Comparison of ENCODE assay signal across 9 cellular contexts in genomic region chr19:11879687-11880266, GRCh38. TPM values are rescaled to one million over a fixed set of nuclear protein-coding genes. Genes with fewer than 3 reads are reported as not detected.
DNase-seq lines count a peak whose midpoint lies in the region; TF ChIP-seq lines count a peak whose summit lies in the region.
"Not testable (repeated sequence)": the region's sequence is repeated elsewhere in the genome, so short reads cannot be mapped to it uniquely, and the experiment has no call there.
"Had no signal": no experiment of that assay in that cellular context is flagged by ENCODE, and none has a peak within 500 bp of the region (broad histone marks: within the 10 kb centered on the region; RNA-seq: fewer than 3 reads in every experiment).

No MANE protein-coding gene starts in this region.

- POLR2A ChIA-PET in HEK293 (lab: Yijun Ruan, JAX): not testable (repeated sequence)

- not testable (repeated sequence) for H3K36me3 Mint-ChIP-seq in activated naive CD4-positive, alpha-beta T cell treated with anti-CD3 and anti-CD28 coated beads for 36 hours (ENCODE audit: low read depth)

- not testable (repeated sequence) for H3K9me3 ChIP-seq in HEK293 (ENCODE audit: control insufficient read depth, insufficient read depth, low read depth, low read length)

- intact Hi-C loops in activated naive CD4-positive, alpha-beta T cell treated with anti-CD3 and anti-CD28 coated beads for 36 hours (cut with micrococcal nuclease): loop anchor here (2.0 kb wide), 2 partner anchors 109 to 179 kb away; no protein-coding TSS in a partner anchor

- not testable (repeated sequence) for H3K27ac Mint-ChIP-seq in activated naive CD4-positive, alpha-beta T cell treated with anti-CD3 and anti-CD28 coated beads for 36 hours

- not testable (repeated sequence) for H3K27ac ChIP-seq in HEK293 (ENCODE audit: extremely low read depth, low read depth, low read length); mesendoderm (ENCODE audit: low read depth, low read length)

- H3K79me1 ChIP-seq in mesendoderm (ENCODE audit: low read length): not testable (repeated sequence)

- not testable (repeated sequence) for H3K18ac ChIP-seq in mesendoderm (ENCODE audit: low read length)

- not testable (repeated sequence) for H3K4ac ChIP-seq in mesendoderm (ENCODE audit: low read depth, low read length)

- not testable (repeated sequence) for H2AK5ac ChIP-seq in mesendoderm (ENCODE audit: low read length)

- H2BK15ac ChIP-seq in mesendoderm (replicated peaks; ENCODE audit: low read depth): not testable (repeated sequence)

- not testable (repeated sequence) for H4K8ac ChIP-seq in mesendoderm (ENCODE audit: low read depth, low read length)

- not testable (repeated sequence) for H4K5ac ChIP-seq in mesendoderm (ENCODE audit: low read length)

- DNase-seq in AG20443 (ENCODE audit: low spot score): peak; percentile 17
- peak; percentile 36 for DNase-seq in OCI-M1 (lab: John Stamatoyannopoulos, UW)
- DNase-seq in activated CD4-positive, alpha-beta T cell treated with anti-CD3 and anti-CD28 coated beads for 48 hours: peak; percentile 76
- peak; percentile 67 for DNase-seq in activated naive CD4-positive, alpha-beta T cell treated with anti-CD3 and anti-CD28 coated beads for 36 hours
- peak; percentile 6 for DNase-seq in fibroblast of pulmonary artery (ENCODE audit: low read depth)
- DNase-seq in mesendoderm: peak; percentile 47
- DNase-seq in stimulated activated CD4-positive, alpha-beta T cell treated with anti-CD3 and anti-CD28 coated beads, Interleukin-2, amount 100 ng/mL, for 48 hours: peak; percentile 42 to 57

- H3K56ac ChIP-seq in mesendoderm (ENCODE audit: low read length): not testable (repeated sequence)

- H3K4me1 ChIP-seq in HEK293 (ENCODE audit: control insufficient read depth, insufficient read depth, low read length); mesendoderm (ENCODE audit: control insufficient read depth, low read depth, low read length): not testable (repeated sequence)

- H3K9ac ChIP-seq in mesendoderm (ENCODE audit: low read length): not testable (repeated sequence)

- H3K4me2 ChIP-seq in mesendoderm (ENCODE audit: low read length): not testable (repeated sequence)

- WGBS in mesendoderm (ENCODE audit: extremely low coverage, insufficient coverage, low lambda C conversion rate): no CpG with 5 or more reads among the region's 16 CpGs

- not testable (repeated sequence) for H2BK120ac ChIP-seq in mesendoderm (ENCODE audit: low read depth, low read length)

- TF ChIP-seq CTCF in HEK293 (tag by site-specific recombination; IDR thresholded peaks at IDR 0.05): not testable (repeated sequence)
- TF ChIP-seq CTCF in fibroblast of pulmonary artery (IDR thresholded peaks at IDR 0.05; ENCODE audit: low read length, missing control alignments): peak; percentile 18

- H3K27me3 ChIP-seq in mesendoderm (ENCODE audit: insufficient read depth, low read length, poor library complexity): not testable (repeated sequence)

- not testable (repeated sequence) for H2BK5ac ChIP-seq in mesendoderm (ENCODE audit: low read length)

- not testable (repeated sequence) for H3K36me3 ChIP-seq in HEK293 (ENCODE audit: control insufficient read depth in 2 of 2, insufficient read depth in 1 of 2, low read length in 2 of 2); mesendoderm (ENCODE audit: control insufficient read depth, insufficient read depth, low read length)

- not testable (repeated sequence) for H3K23ac ChIP-seq in mesendoderm (ENCODE audit: low read length)

- not testable (repeated sequence) for H3K4me3 Mint-ChIP-seq in activated naive CD4-positive, alpha-beta T cell treated with anti-CD3 and anti-CD28 coated beads for 36 hours

- CTCF ChIA-PET in HEK293 (lab: Yijun Ruan, JAX): interaction anchor here (0.6 to 1.7 kb wide), 8 partner anchors 10 to 383 kb away, joined by 3 to 8 read pairs (median 5); partner anchors contain the start of gene ZNF700
- CTCF ChIA-PET in activated naive CD4-positive, alpha-beta T cell treated with anti-CD3 and anti-CD28 coated beads for 36 hours (lab: Charles Lee): interaction anchor here (0.5 to 2.8 kb wide), 11 partner anchors 12 to 636 kb away, joined by 3 to 13 read pairs (median 3); partner anchors contain the start of gene ZNF700

- not testable (repeated sequence) for H3K27me3 Mint-ChIP-seq in activated naive CD4-positive, alpha-beta T cell treated with anti-CD3 and anti-CD28 coated beads for 36 hours (ENCODE audit: low read depth)

- H3K9me3 Mint-ChIP-seq in activated naive CD4-positive, alpha-beta T cell treated with anti-CD3 and anti-CD28 coated beads for 36 hours: not testable (repeated sequence)

- H3K4me1 Mint-ChIP-seq in activated naive CD4-positive, alpha-beta T cell treated with anti-CD3 and anti-CD28 coated beads for 36 hours (ENCODE audit: low read depth): not testable (repeated sequence)

- H3K4me3 ChIP-seq in HEK293 (ENCODE audit: low read depth, low read length); fibroblast of pulmonary artery (replicated peaks; ENCODE audit: low read depth, low read length); mesendoderm (ENCODE audit: low read length): not testable (repeated sequence)

- H3K79me2 ChIP-seq in mesendoderm (ENCODE audit: control insufficient read depth, insufficient read depth, low read length): not testable (repeated sequence)

TF ChIP-seq in HEK293, 187 proteins besides CTCF, POLR2A, EP300 and RAD21:
- TF ChIP-seq ZNF654 (tag by site-specific recombination; IDR thresholded peaks at IDR 0.05; ENCODE audit: low read depth): peak; percentile 41
TF ChIP-seq in HEK293: peak in this region for 1; not testable (repeated sequence) for 186.

RNA-seq across cellular contexts. Expression of gene ZNF69, which starts 7.8 kb away (rescaled TPM):
- total RNA-seq in activated naive CD4-positive, alpha-beta T cell treated with anti-CD3 and anti-CD28 coated beads for 36 hours: under 1 TPM; 0.79 to 0.95 TPM
- polyA plus RNA-seq in mesendoderm (2013, experiment 1 of 2): 6.7 TPM
- polyA plus RNA-seq in mesendoderm (2013, experiment 2 of 2): 6.6 TPM

RNA-seq across cellular contexts. Expression of gene ZNF439, which starts 31.3 kb away (rescaled TPM):
- 1 to 10 TPM; 3.6 to 4.4 TPM for total RNA-seq in activated naive CD4-positive, alpha-beta T cell treated with anti-CD3 and anti-CD28 coated beads for 36 hours
- 0.24 TPM for polyA plus RNA-seq in mesendoderm (2013, experiment 1 of 2)
- polyA plus RNA-seq in mesendoderm (2013, experiment 2 of 2): 0.17 TPM
- total RNA-seq: HT-29 had no signal

RNA-seq across cellular contexts. Expression of gene ZNF700, which starts 45.1 kb away (rescaled TPM):
- 10 to 100 TPM; 12.3 to 12.4 TPM for total RNA-seq in activated naive CD4-positive, alpha-beta T cell treated with anti-CD3 and anti-CD28 coated beads for 36 hours
- polyA plus RNA-seq in mesendoderm (2013, experiment 1 of 2): 3.5 TPM
- 3.5 TPM for polyA plus RNA-seq in mesendoderm (2013, experiment 2 of 2)

Comparison
In these comparisons a context has a peak if more than half of its experiments do, and no peak if none do; other contexts are left out.
1. DNase-seq: peak in every context shown above with its lines; median percentile 76 in activated CD4-positive, alpha-beta T cell treated with anti-CD3 and anti-CD28 coated beads for 48 hours; 67 in activated naive CD4-positive, alpha-beta T cell treated with anti-CD3 and anti-CD28 coated beads for 36 hours; 50 in stimulated activated CD4-positive, alpha-beta T cell treated with anti-CD3 and anti-CD28 coated beads, Interleukin-2, amount 100 ng/mL, for 48 hours; 47 in mesendoderm; 36 in OCI-M1; 17 in AG20443; 6 in fibroblast of pulmonary artery.